23 cellular contexts compared by ENCODE assay signal in the genomic region with DNA sequence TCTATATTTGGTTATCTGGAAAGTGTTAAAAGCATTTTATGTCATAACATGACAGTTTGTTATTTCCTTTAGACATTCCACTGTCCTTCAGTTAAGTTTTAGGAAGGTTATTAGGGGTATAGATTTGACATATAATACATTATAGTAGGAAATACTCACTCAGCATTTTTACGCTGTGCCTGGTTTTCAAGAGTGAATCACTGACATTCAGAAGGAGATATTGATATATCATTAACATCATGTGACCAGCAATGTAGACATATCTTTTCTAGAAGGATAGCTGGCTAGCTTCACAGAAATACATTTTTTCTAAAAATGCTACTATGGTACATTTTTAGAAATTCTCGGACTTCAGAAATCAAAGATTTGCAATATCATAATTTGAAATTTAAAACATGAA.
"Had no signal": no experiment of that assay in that cellular context is flagged by ENCODE, and none has a peak within 500 bp of the region (broad histone marks: within the 10 kb centered on the region; RNA-seq: fewer than 3 reads in every experiment).

No MANE protein-coding gene starts in this region.

- H3K4me2 ChIP-seq: KMS-11 had no signal

- H3K4me3 ChIP-seq: SJSA1, SK-N-MC had no signal

- FAIRE-seq: HTR-8/SVneo, RCC 7860 had no signal

- H3K27ac ChIP-seq: HL-60, KMS-11, SJSA1, SK-N-MC had no signal

- H3K9me3 ChIP-seq: SJSA1 had no signal

- DNase-seq: Kasumi-1, MM.1S, NCI-H1092 treated with DMSO at 0.1 percent for 48 hours, NCI-H1436, NCI-H187, NCI-H2029, NCI-H2081 treated with DMSO at 0.1 percent for 48 hours, NCI-H2171, NCI-H226, NCI-H446, NCI-H510A, NCI-H524 treated with DMSO at 0.1 percent for 48 hours, NCI-H69, NCI-H774, Right ventricle myocardium superior, RPMI8226, SIG-M5 had no signal

- H3K4me1 ChIP-seq: SJSA1 had no signal

- H3K9ac ChIP-seq: KMS-11 had no signal

- H3K27me3 ChIP-seq: SJSA1 had no signal
